17 cellular contexts compared by ENCODE assay signal in the genomic region with DNA sequence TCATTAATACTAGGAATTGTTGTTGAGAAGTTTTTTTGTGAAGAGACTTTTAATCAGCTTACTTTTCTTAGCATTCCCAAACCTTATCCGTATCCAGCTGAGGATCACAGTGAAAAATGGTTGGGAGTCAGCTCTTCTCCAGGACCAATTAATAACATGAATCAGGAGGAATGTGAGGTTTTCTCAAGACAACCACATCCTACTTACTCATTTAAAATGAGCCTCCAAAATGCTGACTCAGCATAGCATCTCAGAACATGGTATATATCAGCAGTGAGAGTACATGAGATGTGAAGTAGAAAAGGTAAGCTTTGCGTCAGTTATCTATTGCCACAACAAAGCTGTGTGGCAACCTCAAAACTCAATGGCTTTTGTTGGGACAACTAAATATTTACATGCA.
DNase-seq lines count a peak whose midpoint lies in the region; ATAC-seq and TF ChIP-seq lines count a peak whose summit lies in the region.
"Had no signal": no experiment of that assay in that cellular context is flagged by ENCODE, and none has a peak within 500 bp of the region (broad histone marks: within the 10 kb centered on the region; RNA-seq: fewer than 3 reads in every experiment).

No MANE protein-coding gene starts in this region.

- DNase-seq in AG04449 (ENCODE audit: low read depth, low spot score): peak; percentile 26
- DNase-seq in H4 (ENCODE audit: low spot score): peak; percentile 60
- DNase-seq in astrocyte of the cerebellum (ENCODE audit: low read depth): peak; percentile 76
- DNase-seq in hepatic stellate cell (ENCODE audit: low spot score): peak; percentile 12
- no peak for DNase-seq in mesenteric fat pad (ENCODE audit: low spot score)
- no peak for DNase-seq in COLO668 (lab: John Stamatoyannopoulos, UW; ENCODE audit: unreplicated experiment)
- DNase-seq: ACHN; anterior cingulate cortex; heart left ventricle; NCI-H1092; NCI-H2081 treated with DMSO at 0.1 percent for 48 hours; NCI-H524 treated with DMSO at 0.1 percent for 48 hours; stimulated activated CD4-positive, alpha-beta T cell treated with anti-CD3 and anti-CD28 coated beads, Interleukin-15, amount 100 ng/mL, for 24 hours; stimulated activated naive CD4-positive, alpha-beta T cell; T1000 had no signal

- CTCF ChIA-PET in AG04449 (lab: Yijun Ruan, JAX): interaction anchor here (0.7 to 1.9 kb wide), 2 partner anchors 9 to 143 kb away, joined by 3 to 8 read pairs; no protein-coding TSS in a partner anchor

- in situ Hi-C loops in astrocyte of the cerebellum (cut with HindIII; ENCODE audit: low sequenced_read_pairs): no loop called here

- H3K4me3 ChIP-seq in AG04449 (ENCODE audit: low read depth, low read length): no peak overlapping the region
- H3K4me3 ChIP-seq in astrocyte of the cerebellum (ENCODE audit: low read depth, low read length): no peak overlapping the region
- H3K4me3 ChIP-seq: heart left ventricle had no signal

- ATAC-seq in HG02852 (IDR thresholded peaks at IDR 0.05; ENCODE audit: unreplicated experiment) (no peak), GM19467 (IDR thresholded peaks at IDR 0.05; ENCODE audit: unreplicated experiment) (no peak)
- ATAC-seq: heart left ventricle had no signal

- POLR2A ChIA-PET in AG04449 (lab: Yijun Ruan, JAX): no interaction called here

- no peak for TF ChIP-seq CTCF in AG04449 (IDR thresholded peaks at IDR 0.05; ENCODE audit: insufficient read depth, low read length, missing control alignments)
- TF ChIP-seq CTCF in astrocyte of the cerebellum (IDR thresholded peaks at IDR 0.05; ENCODE audit: low read depth, low read length, missing control alignments): no peak

Comparison
In these comparisons a context has a peak if more than half of its experiments do, and no peak if none do; other contexts are left out.
1. DNase-seq: peak in AG04449 (single experiment), H4 (single experiment), astrocyte of the cerebellum (single experiment) and hepatic stellate cell (single experiment); none in mesenteric fat pad (single experiment) and COLO668 (single experiment).